Comparison of ENCODE assay signal across 2 cellular contexts in genomic region chr3:169765281-169765624, GRCh38.
TF ChIP-seq lines count a peak whose summit lies in the region.

No MANE protein-coding gene starts in this region.

TF ChIP-seq in SK-N-SH, 30 proteins besides CTCF, POLR2A, EP300 and RAD21:
- TF ChIP-seq RXRA (IDR thresholded peaks at IDR 0.05; ENCODE audit: borderline replicate concordance, low read depth) (no peak), RFX5 (IDR thresholded peaks at IDR 0.05; ENCODE audit: low read length) (no peak), YY1 (IDR thresholded peaks at IDR 0.05; ENCODE audit: low read depth) (no peak), GABPA (IDR thresholded peaks at IDR 0.05; ENCODE audit: low read depth) (no peak), CHD2 (IDR thresholded peaks at IDR 0.05; ENCODE audit: low read length, partially characterized antibody) (no peak)
- TF ChIP-seq, protein P1, sequence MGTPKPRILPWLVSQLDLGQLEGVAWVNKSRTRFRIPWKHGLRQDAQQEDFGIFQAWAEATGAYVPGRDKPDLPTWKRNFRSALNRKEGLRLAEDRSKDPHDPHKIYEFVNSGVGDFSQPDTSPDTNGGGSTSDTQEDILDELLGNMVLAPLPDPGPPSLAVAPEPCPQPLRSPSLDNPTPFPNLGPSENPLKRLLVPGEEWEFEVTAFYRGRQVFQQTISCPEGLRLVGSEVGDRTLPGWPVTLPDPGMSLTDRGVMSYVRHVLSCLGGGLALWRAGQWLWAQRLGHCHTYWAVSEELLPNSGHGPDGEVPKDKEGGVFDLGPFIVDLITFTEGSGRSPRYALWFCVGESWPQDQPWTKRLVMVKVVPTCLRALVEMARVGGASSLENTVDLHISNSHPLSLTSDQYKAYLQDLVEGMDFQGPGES (IDR thresholded peaks at IDR 0.05; ENCODE audit: low read depth, low read length): no peak

TF ChIP-seq in SK-N-SH treated with all-trans-retinoic acid at 6 μM for 48 hours, 23 proteins besides CTCF, POLR2A, EP300 and RAD21:
- TF ChIP-seq, protein P2, sequence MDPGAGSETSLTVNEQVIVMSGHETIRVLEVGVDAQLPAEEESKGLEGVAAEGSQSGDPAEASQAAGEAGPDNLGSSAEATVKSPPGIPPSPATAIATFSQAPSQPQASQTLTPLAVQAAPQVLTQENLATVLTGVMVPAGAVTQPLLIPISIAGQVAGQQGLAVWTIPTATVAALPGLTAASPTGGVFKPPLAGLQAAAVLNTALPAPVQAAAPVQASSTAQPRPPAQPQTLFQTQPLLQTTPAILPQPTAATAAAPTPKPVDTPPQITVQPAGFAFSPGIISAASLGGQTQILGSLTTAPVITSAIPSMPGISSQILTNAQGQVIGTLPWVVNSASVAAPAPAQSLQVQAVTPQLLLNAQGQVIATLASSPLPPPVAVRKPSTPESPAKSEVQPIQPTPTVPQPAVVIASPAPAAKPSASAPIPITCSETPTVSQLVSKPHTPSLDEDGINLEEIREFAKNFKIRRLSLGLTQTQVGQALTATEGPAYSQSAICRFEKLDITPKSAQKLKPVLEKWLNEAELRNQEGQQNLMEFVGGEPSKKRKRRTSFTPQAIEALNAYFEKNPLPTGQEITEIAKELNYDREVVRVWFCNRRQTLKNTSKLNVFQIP (CRISPR knock-in tag; IDR thresholded peaks at IDR 0.05; ENCODE audit: borderline replicate concordance, low read depth): no peak
- TF ChIP-seq TCF4 (CRISPR knock-in tag; IDR thresholded peaks at IDR 0.05; ENCODE audit: borderline replicate concordance): no peak
